ENCODE assay signal across 9 cellular contexts in genomic region chr10:71728218-71728737, GRCh38. TPM values are rescaled to one million over a fixed set of nuclear protein-coding genes. Genes with fewer than 3 reads are reported as not detected.
DNase-seq lines count a peak whose midpoint lies in the region; ATAC-seq lines count a peak whose summit lies in the region.
"Had no signal": no experiment of that assay in that cellular context is flagged by ENCODE, and none has a peak within 500 bp of the region (broad histone marks: within the 10 kb centered on the region; RNA-seq: fewer than 3 reads in every experiment).

No MANE protein-coding gene starts in this region.

- peak overlapping the region; percentile 18 for H3K4me3 Mint-ChIP-seq in T-helper 2 cell treated with Interferon-gamma antibody and Interleukin-4, amounts not matched to agents 5 μg/mL and 100 μg/mL, for 36 hours
- H3K4me3 Mint-ChIP-seq in activated CD8-positive, alpha-beta T cell treated with anti-CD3 and anti-CD28 coated beads, Interleukin-2, amount 10 ng/mL, durations not matched to agents 7 days and 5 days = no peak overlapping the region

- H3K27ac Mint-ChIP-seq in T-helper 2 cell treated with Interferon-gamma antibody and Interleukin-4, amounts not matched to agents 5 μg/mL and 100 μg/mL, for 36 hours = peak overlapping the region; percentile 97
- H3K27ac Mint-ChIP-seq in activated CD8-positive, alpha-beta T cell treated with anti-CD3 and anti-CD28 coated beads, Interleukin-2, amount 10 ng/mL, durations not matched to agents 7 days and 5 days = peak overlapping the region; percentile 98

- POLR2A ChIA-PET in activated CD8-positive, alpha-beta T cell treated with anti-CD3 and anti-CD28 coated beads, Interleukin-2, amount 10 ng/mL, durations not matched to agents 7 days and 5 days (lab: Charles Lee) = interaction anchor here (1.2 to 10.0 kb wide), 7 partner anchors 8 to 43 kb away, joined by 3 to 87 read pairs (median 15); partner anchors contain the start of gene VSIR

- in situ Hi-C loops in ACHN (cut with HindIII; ENCODE audit: low pct_ligation_motif_present, low pct_unique_long_range_greater_than_20kb, low sequenced_read_pairs) = no loop called here

- H3K27ac ChIP-seq in mesodermal cell (ENCODE audit: low read depth, low read length, severe bottlenecking) = peak overlapping the region; percentile 45

- peaks cover 42% of the 10 kb centered on the region for H3K4me1 ChIP-seq in mesodermal cell (ENCODE audit: control insufficient read depth, insufficient read depth, low read length, poor library complexity, severe bottlenecking)

- DNase-seq in T-helper 2 cell treated with Interferon-gamma antibody and Interleukin-4, amounts not matched to agents 5 μg/mL and 100 μg/mL, for 36 hours (ENCODE audit: low spot score) = no peak
- DNase-seq in T-helper 2 cell (no peak), NCI-H226 (no peak), ACHN (no peak)
- DNase-seq in activated CD8-positive, alpha-beta T cell treated with anti-CD3 and anti-CD28 coated beads, Interleukin-2, amount 10 ng/mL, durations not matched to agents 7 days and 5 days = no peak
- DNase-seq in effector CD4-positive, alpha-beta T cell = no peak

- H3K36me3 ChIP-seq in mesodermal cell (ENCODE audit: control insufficient read depth, insufficient read depth, low read length) = no peaks in the 10 kb centered on the region

- CTCF ChIA-PET in activated CD8-positive, alpha-beta T cell treated with anti-CD3 and anti-CD28 coated beads, Interleukin-2, amount 10 ng/mL, durations not matched to agents 7 days and 5 days (lab: Charles Lee) = interaction anchor here (1.1 to 11.5 kb wide), 9 partner anchors 11 to 168 kb away, joined by 3 to 186 read pairs (median 34); partner anchors contain the start of gene VSIR

- no peaks in the 10 kb centered on the region for H3K36me3 Mint-ChIP-seq in T-helper 2 cell treated with Interferon-gamma antibody and Interleukin-4, amounts not matched to agents 5 μg/mL and 100 μg/mL, for 36 hours (ENCODE audit: low read depth)
- H3K36me3 Mint-ChIP-seq in activated CD8-positive, alpha-beta T cell treated with anti-CD3 and anti-CD28 coated beads, Interleukin-2, amount 10 ng/mL, durations not matched to agents 7 days and 5 days (ENCODE audit: low read depth) = peaks cover 5% of the 10 kb centered on the region

- H3K4me1 Mint-ChIP-seq in T-helper 2 cell treated with Interferon-gamma antibody and Interleukin-4, amounts not matched to agents 5 μg/mL and 100 μg/mL, for 36 hours (ENCODE audit: low read depth) = peaks cover 50% of the 10 kb centered on the region
- peaks cover 98% of the 10 kb centered on the region for H3K4me1 Mint-ChIP-seq in activated CD8-positive, alpha-beta T cell treated with anti-CD3 and anti-CD28 coated beads, Interleukin-2, amount 10 ng/mL, durations not matched to agents 7 days and 5 days (ENCODE audit: low read depth)

- ATAC-seq in HG03064 (IDR thresholded peaks at IDR 0.05; ENCODE audit: low read depth, unreplicated experiment) = peak; percentile 35
- no peak for ATAC-seq in activated CD8-positive, alpha-beta T cell treated with anti-CD3 and anti-CD28 coated beads, Interleukin-2, amount 10 ng/mL, durations not matched to agents 7 days and 5 days

- no peaks in the 10 kb centered on the region for H3K27me3 Mint-ChIP-seq in T-helper 2 cell treated with Interferon-gamma antibody and Interleukin-4, amounts not matched to agents 5 μg/mL and 100 μg/mL, for 36 hours (ENCODE audit: low read depth)
- no peaks in the 10 kb centered on the region for H3K27me3 Mint-ChIP-seq in activated CD8-positive, alpha-beta T cell treated with anti-CD3 and anti-CD28 coated beads, Interleukin-2, amount 10 ng/mL, durations not matched to agents 7 days and 5 days (ENCODE audit: low read depth)

- H3K4me3 ChIP-seq in mesodermal cell (ENCODE audit: extremely low read depth, insufficient read depth, low read length, poor library complexity, severe bottlenecking) = no peak overlapping the region

- no peaks in the 10 kb centered on the region for H3K9me3 ChIP-seq in mesodermal cell (ENCODE audit: control insufficient read depth, low read length)

- no peaks in the 10 kb centered on the region for H3K9me3 Mint-ChIP-seq in T-helper 2 cell treated with Interferon-gamma antibody and Interleukin-4, amounts not matched to agents 5 μg/mL and 100 μg/mL, for 36 hours
- no peaks in the 10 kb centered on the region for H3K9me3 Mint-ChIP-seq in activated CD8-positive, alpha-beta T cell treated with anti-CD3 and anti-CD28 coated beads, Interleukin-2, amount 10 ng/mL, durations not matched to agents 7 days and 5 days (ENCODE audit: insufficient read depth)

- WGBS in mesodermal cell (ENCODE audit: insufficient coverage in 2 of 2), 2 experiments = 83 to 86% methylated on average over 1 to 2 of the region's 4 CpGs

RNA-seq across cellular contexts. Expression of gene C10orf105, which starts 8.7 kb away (rescaled TPM):
- 1 to 10 TPM in 1 of 2 experiments, under 1 TPM in 1; 0.73 to 1.1 TPM for total RNA-seq in activated CD8-positive, alpha-beta T cell treated with anti-CD3 and anti-CD28 coated beads, Interleukin-2, amount 10 ng/mL, durations not matched to agents 7 days and 5 days
- 0.11 TPM for polyA plus RNA-seq in mesodermal cell (2013, experiment 1 of 2)
- polyA plus RNA-seq in mesodermal cell (2013, experiment 2 of 2) = 0.10 TPM
- total RNA-seq: SK-MEL-5 had no signal

RNA-seq across cellular contexts. Expression of gene VSIR, which starts 45.0 kb away (rescaled TPM):
- total RNA-seq in activated CD8-positive, alpha-beta T cell treated with anti-CD3 and anti-CD28 coated beads, Interleukin-2, amount 10 ng/mL, durations not matched to agents 7 days and 5 days = 100 to 1,000 TPM; 127 to 133 TPM
- 10.5 TPM for polyA plus RNA-seq in mesodermal cell (2013, experiment 1 of 2)
- polyA plus RNA-seq in mesodermal cell (2013, experiment 2 of 2) = 6.1 TPM
